ENCODE assay signal across 25 cellular contexts in the genomic region with DNA sequence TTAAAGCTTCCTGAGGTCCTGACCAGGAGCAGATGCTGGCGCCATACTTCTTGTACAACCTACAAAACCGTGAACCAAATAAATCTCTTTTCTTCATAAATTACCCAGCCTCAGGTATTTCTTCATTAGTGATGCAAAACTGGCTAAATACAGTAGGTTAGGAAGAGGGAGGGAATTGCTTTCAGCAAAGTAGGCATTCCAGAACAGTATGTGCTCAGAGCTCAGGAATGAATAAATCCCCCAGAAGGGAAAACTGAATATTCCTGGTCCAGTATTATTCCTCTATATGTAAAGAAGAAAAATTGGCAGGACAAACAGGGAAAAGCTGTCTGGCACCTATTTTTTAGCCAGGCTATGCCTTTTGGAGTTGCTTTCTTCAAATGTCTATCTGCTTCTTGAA.
DNase-seq lines count a peak whose midpoint lies in the region; ATAC-seq, FAIRE-seq and TF ChIP-seq lines count a peak whose summit lies in the region.
"Had no signal": no experiment of that assay in that cellular context is flagged by ENCODE, and none has a peak within 500 bp of the region (broad histone marks: within the 10 kb centered on the region; RNA-seq: fewer than 3 reads in every experiment).

No MANE protein-coding gene starts in this region.

- peak overlapping the region; percentile 54; the same call in 1 of the 2 replicates for H4K5ac ChIP-seq in IMR-90 (ENCODE audit: low read depth, low read length)

- H3K4me1 ChIP-seq in IMR-90 (ENCODE audit: control insufficient read depth, insufficient read depth, low read length) = peaks cover 7% of the 10 kb centered on the region
- H3K4me1 ChIP-seq in astrocyte (ENCODE audit: insufficient read depth, low read length) = peaks cover 13% of the 10 kb centered on the region
- H3K4me1 ChIP-seq: BE2C; BLaER1 treated with 17β-estradiol and CSF1 and Interleukin-3, amounts not matched to agents 10 nM and 100 nM; HAP-1 had no signal

- H3K4me2 ChIP-seq in IMR-90 (ENCODE audit: low read depth, low read length) (no peak overlapping the region), astrocyte (ENCODE audit: low read length) (no peak overlapping the region)
- H3K4me2 ChIP-seq: A549; BLaER1 treated with 17β-estradiol and CSF1 and Interleukin-3, amounts not matched to agents 10 nM and 100 nM had no signal

- H2BK5ac ChIP-seq in IMR-90 (ENCODE audit: low read depth, low read length, poor library complexity, severe bottlenecking) = peak overlapping the region; percentile 85

- TF ChIP-seq RAD21 in IMR-90 (IDR thresholded peaks at IDR 0.05; ENCODE audit: low read length) = no peak

- no peak overlapping the region for H3K56ac ChIP-seq in IMR-90 (ENCODE audit: extremely low read depth, insufficient read depth, low read length)

- peak overlapping the region; percentile 92 for H3K4ac ChIP-seq in IMR-90 (ENCODE audit: low read depth, low read length)

- no peak overlapping the region for H3K4me3 ChIP-seq in IMR-90 (ENCODE audit: insufficient read depth, low read depth, low read length)
- no peak overlapping the region for H3K4me3 ChIP-seq in astrocyte (ENCODE audit: insufficient read depth, low read depth, low read length)
- H3K4me3 ChIP-seq: A549; BLaER1 treated with 17β-estradiol and CSF1 and Interleukin-3, amounts not matched to agents 10 nM and 100 nM; GM12878; HAP-1 had no signal

- CTCF ChIA-PET in IMR-90 (lab: Yijun Ruan, JAX) = interaction anchor here (0.5 kb wide), 1 partner anchor 32 kb away, joined by 3 read pairs; no protein-coding TSS in a partner anchor

- H4K20me1 ChIP-seq in IMR-90 (ENCODE audit: insufficient read depth, low read length) (no peaks in the 10 kb centered on the region), astrocyte (ENCODE audit: insufficient read depth, low read length) (no peaks in the 10 kb centered on the region)
- H4K20me1 ChIP-seq: BLaER1 treated with 17β-estradiol and CSF1 and Interleukin-3, amounts not matched to agents 10 nM and 100 nM had no signal

- H3K4me3 Mint-ChIP-seq in astrocyte (ENCODE audit: unreplicated experiment) = no peak overlapping the region
- H3K4me3 Mint-ChIP-seq: CD14-positive monocyte; CD4-positive, alpha-beta T cell; CD8-positive, alpha-beta memory T cell had no signal

- TF ChIP-seq POLR2A in IMR-90 (IDR thresholded peaks at IDR 0.05; ENCODE audit: low read depth, low read length) = no peak

- H3K9me3 ChIP-seq in IMR-90 (ENCODE audit: control insufficient read depth, insufficient read depth, low read length) (peaks cover 2% of the 10 kb centered on the region; the same call in 1 of the 2 replicates), astrocyte (ENCODE audit: insufficient read depth, low read depth, low read length) (no peaks in the 10 kb centered on the region)
- H3K9me3 ChIP-seq: BE2C, HAP-1 had no signal

- no peaks in the 10 kb centered on the region for H3K36me3 ChIP-seq in IMR-90 (ENCODE audit: control insufficient read depth, insufficient read depth, low read length)
- no peaks in the 10 kb centered on the region for H3K36me3 ChIP-seq in astrocyte (ENCODE audit: insufficient read depth, low read length)
- H3K36me3 ChIP-seq: BE2C; BLaER1 treated with 17β-estradiol and CSF1 and Interleukin-3, amounts not matched to agents 10 nM and 100 nM; HAP-1 had no signal

- H2AFZ ChIP-seq in IMR-90 (replicated peaks; ENCODE audit: low read length, poor library complexity) = no peak overlapping the region
- no peak overlapping the region for H2AFZ ChIP-seq in astrocyte (ENCODE audit: low read depth, low read length)

- H3K27ac Mint-ChIP-seq in astrocyte (ENCODE audit: unreplicated experiment) = peak overlapping the region; percentile 93
- H3K27ac Mint-ChIP-seq: CD14-positive monocyte; CD4-positive, alpha-beta T cell; CD8-positive, alpha-beta memory T cell had no signal

- no peaks in the 10 kb centered on the region for H3K27me3 Mint-ChIP-seq in astrocyte (ENCODE audit: low read depth, unreplicated experiment)
- H3K27me3 Mint-ChIP-seq: CD4-positive, alpha-beta T cell; CD8-positive, alpha-beta memory T cell had no signal

- H3K14ac ChIP-seq in IMR-90 (replicated peaks; ENCODE audit: low read depth, low read length) = peak overlapping the region; percentile 48; the same call in 1 of the 2 replicates

- H3K79me2 ChIP-seq in astrocyte (ENCODE audit: insufficient read depth, low read length) = no peaks in the 10 kb centered on the region

- dilution Hi-C loops in IMR-90 (cut with HindIII; ENCODE audit: low sequenced_read_pairs, unreplicated experiment) = no loop called here

- TF ChIP-seq CTCF in IMR-90 (conservative IDR thresholded peaks at IDR 0.05; ENCODE audit: low read depth, low read length) (no peak), astrocyte (IDR thresholded peaks at IDR 0.05; ENCODE audit: insufficient read depth, low read depth, low read length) (no peak), GM13976 (IDR thresholded peaks at IDR 0.05; ENCODE audit: borderline replicate concordance, control extremely low read depth, extremely low read depth, insufficient read depth, missing control alignments) (no peak)

- no TSS peak for BruUV-seq in IMR-90 (replicated peaks; lab: Mats Ljungman, UMichigan)

- peaks cover 2% of the 10 kb centered on the region for H3K36me3 Mint-ChIP-seq in astrocyte (ENCODE audit: low read depth, unreplicated experiment)
- H3K36me3 Mint-ChIP-seq: CD14-positive monocyte; CD8-positive, alpha-beta memory T cell had no signal

- H3K27me3 ChIP-seq in IMR-90 (ENCODE audit: control insufficient read depth, insufficient read depth, low read length) (no peaks in the 10 kb centered on the region), astrocyte (ENCODE audit: insufficient read depth, low read length) (no peaks in the 10 kb centered on the region)
- H3K27me3 ChIP-seq: BE2C; BLaER1 treated with 17β-estradiol and CSF1 and Interleukin-3, amounts not matched to agents 10 nM and 100 nM had no signal

- no peak overlapping the region for H3K23ac ChIP-seq in IMR-90 (ENCODE audit: low read depth, low read length)

- H2BK15ac ChIP-seq in IMR-90 (ENCODE audit: low read depth, low read length) = peak overlapping the region; percentile 87; the same call in 1 of the 3 replicates

- DNase-seq in EL (peak; percentile 57), IMR-90 (no peak), astrocyte (ENCODE audit: low read depth) (no peak), SIG-M5 treated with dmso at 0.1 percent for 504 hours (lab: John Stamatoyannopoulos, UW; ENCODE audit: unreplicated experiment) (no peak), NCI-H748 (lab: John Stamatoyannopoulos, UW; ENCODE audit: unreplicated experiment) (no peak), GM13976 (ENCODE audit: low spot score) (no peak)
- DNase-seq: 8988T; ACHN; AML-193; BE2C; CD4-positive, alpha-beta T cell; CD8-positive, alpha-beta memory T cell; DMS 273 treated with DMSO at 0.1 percent for 48 hours; DMS79; GDM1; GOT3 had no signal

- WGBS in IMR-90 (ENCODE audit: extremely low coverage in 2 of 2, insufficient read length in 1 of 2), 2 experiments = no CpG with 5 or more reads among the region's 2 CpGs

- no peak overlapping the region for H3K27ac ChIP-seq in IMR-90 (ENCODE audit: insufficient read depth, low read length)
- no peak overlapping the region for H3K27ac ChIP-seq in astrocyte (ENCODE audit: low read depth, low read length)
- H3K27ac ChIP-seq: BLaER1 treated with 17β-estradiol and CSF1 and Interleukin-3, amounts not matched to agents 10 nM and 100 nM had no signal

- no peak for FAIRE-seq in astrocyte (lab: Jason Lieb, UNC)
- FAIRE-seq: A549, D721Med, GM12878, GM18507, H54 had no signal

- H2AK5ac ChIP-seq in IMR-90 (ENCODE audit: low read depth, low read length) = no peak overlapping the region; the same call in none of the 2 replicates

- H3K18ac ChIP-seq in IMR-90 (ENCODE audit: low read depth, low read length) = peak overlapping the region; percentile 41; the same call in 1 of the 2 replicates

- H3K9ac ChIP-seq in IMR-90 (ENCODE audit: low read depth, low read length) (no peak overlapping the region), astrocyte (ENCODE audit: low read length) (no peak overlapping the region)
- H3K9ac ChIP-seq: BLaER1 treated with 17β-estradiol and CSF1 and Interleukin-3, amounts not matched to agents 10 nM and 100 nM had no signal

- 0 out of 2 replicates have a peak, but pooled peaks cover 3% of the 10 kb centered on the region for H3K9me1 ChIP-seq in IMR-90 (ENCODE audit: insufficient read depth, low read length)

- H3K79me1 ChIP-seq in IMR-90 (ENCODE audit: low read depth in 1 of 2, low read length in 2 of 2) = peaks cover 0 to 10% of the 10 kb centered on the region in 2 experiments; a peak in 2 of 4 replicates

- peaks cover 4% of the 10 kb centered on the region for H3K9me3 Mint-ChIP-seq in astrocyte (ENCODE audit: unreplicated experiment)

- peak overlapping the region; percentile 96 for H2BK120ac ChIP-seq in IMR-90 (ENCODE audit: low read depth, low read length)

- peak overlapping the region; percentile 72; the same call in 1 of the 2 replicates for H4K91ac ChIP-seq in IMR-90 (ENCODE audit: insufficient read depth, low read depth, low read length)

- peak overlapping the region; percentile 92 for H2BK20ac ChIP-seq in IMR-90 (ENCODE audit: low read depth, low read length)

- intact Hi-C loops in IMR-90 (cut with micrococcal nuclease) = no loop called here

- H2AK9ac ChIP-seq in IMR-90 (replicated peaks; ENCODE audit: low read depth, low read length, poor library complexity) = no peak overlapping the region

- ATAC-seq in IMR-90 (ENCODE audit: low read depth) = no peak
- ATAC-seq in GM21423 (IDR thresholded peaks at IDR 0.05; ENCODE audit: unreplicated experiment) = no peak
- ATAC-seq: A549, GM12878 had no signal

- in situ Hi-C loops in IMR-90 (cut with MboI; ENCODE audit: low sequenced_read_pairs) (no loop called here), GM13976 (cut with MboI; ENCODE audit: low sequenced_read_pairs, unreplicated experiment) (no loop called here)

- POLR2A ChIA-PET in IMR-90 (lab: Charles Lee; ENCODE audit: unreplicated experiment) = interaction anchor here (0.5 kb wide), 1 partner anchor 157 kb away, joined by 3 read pairs; no protein-coding TSS in a partner anchor

- H3K4me1 Mint-ChIP-seq in astrocyte (ENCODE audit: low read depth, unreplicated experiment) = peaks cover 30% of the 10 kb centered on the region
- H3K4me1 Mint-ChIP-seq: CD14-positive monocyte; CD8-positive, alpha-beta memory T cell had no signal

- peak overlapping the region; percentile 63 to 66; a peak in 2 of 4 replicates for H4K8ac ChIP-seq in IMR-90 (ENCODE audit: low read depth in 2 of 2, low read length in 2 of 2)

TF ChIP-seq in IMR-90, 13 proteins besides CTCF, POLR2A, EP300 and RAD21:
- no peak for TF ChIP-seq MAZ (IDR thresholded peaks at IDR 0.05; ENCODE audit: borderline replicate concordance, low read depth, low read length)
- no peak for TF ChIP-seq CEBPB (IDR thresholded peaks at IDR 0.05; ENCODE audit: low read depth, low read length)
